ENCODE assay signal across 1 cellular context in genomic region chr2:34254272-34254882, GRCh38.
TF ChIP-seq lines count a peak whose summit lies in the region.

No MANE protein-coding gene starts in this region.

TF ChIP-seq in GM23338, 12 proteins besides CTCF, POLR2A, EP300 and RAD21 (continued from another document):
- TF ChIP-seq ZNF462 (CRISPR knock-in tag; IDR thresholded peaks at IDR 0.05) (no peak), NANOG (IDR thresholded peaks at IDR 0.05; ENCODE audit: borderline replicate concordance) (no peak), ZNF114 (CRISPR knock-in tag; IDR thresholded peaks at IDR 0.05) (no peak), ZNF331 (CRISPR knock-in tag; IDR thresholded peaks at IDR 0.05; ENCODE audit: low read depth) (no peak), EZH2phosphoT487 (IDR thresholded peaks at IDR 0.05; ENCODE audit: unreplicated experiment) (no peak), STAT1 (IDR thresholded peaks at IDR 0.05; ENCODE audit: unreplicated experiment) (no peak), REST (IDR thresholded peaks at IDR 0.05; ENCODE audit: unreplicated experiment) (no peak), JUNB (IDR thresholded peaks at IDR 0.05; ENCODE audit: unreplicated experiment) (no peak)
- TF ChIP-seq, protein P1, sequence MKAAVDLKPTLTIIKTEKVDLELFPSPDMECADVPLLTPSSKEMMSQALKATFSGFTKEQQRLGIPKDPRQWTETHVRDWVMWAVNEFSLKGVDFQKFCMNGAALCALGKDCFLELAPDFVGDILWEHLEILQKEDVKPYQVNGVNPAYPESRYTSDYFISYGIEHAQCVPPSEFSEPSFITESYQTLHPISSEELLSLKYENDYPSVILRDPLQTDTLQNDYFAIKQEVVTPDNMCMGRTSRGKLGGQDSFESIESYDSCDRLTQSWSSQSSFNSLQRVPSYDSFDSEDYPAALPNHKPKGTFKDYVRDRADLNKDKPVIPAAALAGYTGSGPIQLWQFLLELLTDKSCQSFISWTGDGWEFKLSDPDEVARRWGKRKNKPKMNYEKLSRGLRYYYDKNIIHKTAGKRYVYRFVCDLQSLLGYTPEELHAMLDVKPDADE (IDR thresholded peaks at IDR 0.05): no peak
